7 cellular contexts compared by ENCODE assay signal in genomic region chr1:11653101-11653601, GRCh38. TPM values are rescaled to one million over a fixed set of nuclear protein-coding genes. Genes with fewer than 3 reads are reported as not detected.
DNase-seq lines count a peak whose midpoint lies in the region; ATAC-seq and TF ChIP-seq lines count a peak whose summit lies in the region.
"Had no signal": no experiment of that assay in that cellular context is flagged by ENCODE, and none has a peak within 500 bp of the region (broad histone marks: within the 10 kb centered on the region; RNA-seq: fewer than 3 reads in every experiment).

No MANE protein-coding gene starts in this region.

- H3F3A ChIP-seq in GM23338 (replicated peaks; ENCODE audit: low read depth) (peaks cover 24% of the 10 kb centered on the region), GM23248 (ENCODE audit: insufficient read depth) (no peaks in the 10 kb centered on the region)

- H3K27me3 Mint-ChIP-seq in GM23338 (ENCODE audit: insufficient read depth, low read depth, poor library complexity) (peaks cover 28% of the 10 kb centered on the region), WTC11 (ENCODE audit: low read depth) (peaks cover 22% of the 10 kb centered on the region)

- POLR2A ChIA-PET in WTC11 (lab: Charles Lee): interaction anchor here (0.6 to 2.3 kb wide), 4 partner anchors 11 to 1003 kb away, joined by 3 to 14 read pairs (median 3); partner anchors contain the start of gene FBXO6

- H3K9ac ChIP-seq in mesendoderm (ENCODE audit: low read length): no peak overlapping the region
- no peak overlapping the region for H3K9ac ChIP-seq in GM23248

- H2BK5ac ChIP-seq in mesendoderm (ENCODE audit: low read length): no peak overlapping the region

- no CpG with 5 or more reads among the region's 12 CpGs for WGBS in mesendoderm (ENCODE audit: extremely low coverage, insufficient coverage, low lambda C conversion rate)
- 78 to 79% methylated on average over 8 to 12 of the region's 12 CpGs for WGBS in GM23248 (ENCODE audit: low coverage in 1 of 2, low lambda C conversion rate in 2 of 2, missing lambda C conversion rate in 2 of 2), 2 experiments

- H3K79me1 ChIP-seq in mesendoderm (ENCODE audit: low read length): no peaks in the 10 kb centered on the region

- H3K4me3 Mint-ChIP-seq in GM23338 (peak overlapping the region; percentile 77), WTC11 (peak overlapping the region; percentile 68)

- H3K9me2 ChIP-seq in GM23338 (ENCODE audit: insufficient read depth): no peaks in the 10 kb centered on the region
- no peaks in the 10 kb centered on the region for H3K9me2 ChIP-seq in GM23248 (ENCODE audit: insufficient read depth)

- H3K4me1 ChIP-seq in GM23338 (ENCODE audit: insufficient read depth) (peaks cover 37% of the 10 kb centered on the region), mesendoderm (ENCODE audit: control insufficient read depth, low read depth, low read length) (no peaks in the 10 kb centered on the region), GM23248 (ENCODE audit: insufficient read depth) (no peaks in the 10 kb centered on the region)

- ATAC-seq in GM23338 (peak; percentile 6), WTC11 (peak; percentile 3; the same call in 1 of the 2 replicates)

- H3K36me3 ChIP-seq in GM23338 (ENCODE audit: insufficient read depth) (peaks cover 11% of the 10 kb centered on the region; the same call in 1 of the 2 replicates), mesendoderm (ENCODE audit: control insufficient read depth, insufficient read depth, low read length) (no peaks in the 10 kb centered on the region), GM23248 (ENCODE audit: low read depth) (no peaks in the 10 kb centered on the region)

- no peak overlapping the region for H2BK120ac ChIP-seq in mesendoderm (ENCODE audit: low read depth, low read length)

- CTCF ChIA-PET in WTC11 (lab: Charles Lee): interaction anchor here (0.5 to 4.2 kb wide), 21 partner anchors 8 to 411 kb away, joined by 3 to 41 read pairs (median 4); partner anchors contain the start of genes DISP3 and FBXO6

- peaks cover 44% of the 10 kb centered on the region for H3K4me1 Mint-ChIP-seq in GM23338
- peaks cover 39% of the 10 kb centered on the region for H3K4me1 Mint-ChIP-seq in WTC11

- H3K27me3 ChIP-seq in GM23338 (ENCODE audit: insufficient read depth): no peaks in the 10 kb centered on the region
- H3K27me3 ChIP-seq in mesendoderm (ENCODE audit: insufficient read depth, low read length, poor library complexity): no peaks in the 10 kb centered on the region
- no peaks in the 10 kb centered on the region for H3K27me3 ChIP-seq in GM23248 (replicated peaks; ENCODE audit: insufficient read depth)

- H3K4ac ChIP-seq in mesendoderm (ENCODE audit: low read depth, low read length): no peak overlapping the region

- no peak for TF ChIP-seq CTCF in GM23338 (conservative IDR thresholded peaks at IDR 0.05; ENCODE audit: low read depth in 2 of 2)
- TF ChIP-seq CTCF in WTC11 (IDR thresholded peaks at IDR 0.05): no peak
- no peak for TF ChIP-seq CTCF in GM13977 (IDR thresholded peaks at IDR 0.05; ENCODE audit: extremely low read depth, insufficient read depth, missing control alignments)

- peaks cover 7% of the 10 kb centered on the region; the same call in 1 of the 2 replicates for H4K20me1 ChIP-seq in GM23338 (replicated peaks; ENCODE audit: insufficient read depth)
- no peaks in the 10 kb centered on the region for H4K20me1 ChIP-seq in GM23248 (ENCODE audit: insufficient read depth)

- no peak overlapping the region for H3K18ac ChIP-seq in mesendoderm (ENCODE audit: low read length)

- H3K56ac ChIP-seq in mesendoderm (ENCODE audit: low read length): peak overlapping the region; percentile 75

- H2AFZ ChIP-seq in GM23338 (no peak overlapping the region), GM23248 (no peak overlapping the region)

- no peak overlapping the region for H4K8ac ChIP-seq in mesendoderm (ENCODE audit: low read depth, low read length)

- H3K23ac ChIP-seq in mesendoderm (ENCODE audit: low read length): no peak overlapping the region

- H3K27ac Mint-ChIP-seq in GM23338 (no peak overlapping the region), WTC11 (no peak overlapping the region)

- H3K4me3 ChIP-seq in GM23338 (peak overlapping the region; percentile 77), mesendoderm (ENCODE audit: low read length) (no peak overlapping the region), GM23248 (no peak overlapping the region)

- H3K9me3 Mint-ChIP-seq in GM23338: no peaks in the 10 kb centered on the region; the same call in 2 of the 3 replicates
- no peaks in the 10 kb centered on the region for H3K9me3 Mint-ChIP-seq in WTC11

- H4K5ac ChIP-seq in mesendoderm (ENCODE audit: low read length): no peak overlapping the region

- H3K79me2 ChIP-seq in GM23338 (replicated peaks; ENCODE audit: insufficient read depth) (peaks cover 20% of the 10 kb centered on the region), mesendoderm (ENCODE audit: control insufficient read depth, insufficient read depth, low read length) (no peaks in the 10 kb centered on the region), GM23248 (ENCODE audit: insufficient read depth) (no peaks in the 10 kb centered on the region)

- in situ Hi-C loops in GM23248 (cut with MboI) (no loop called here), GM13977 (cut with MboI; ENCODE audit: low pct_unique_long_range_greater_than_20kb, low sequenced_read_pairs, unreplicated experiment) (no loop called here)

- H3K36me3 Mint-ChIP-seq in GM23338 (ENCODE audit: low read depth): peaks cover 14% of the 10 kb centered on the region; the same call in 2 of the 3 replicates
- peaks cover 23% of the 10 kb centered on the region for H3K36me3 Mint-ChIP-seq in WTC11

- H3K27ac ChIP-seq in GM23338 (ENCODE audit: low read depth) (no peak overlapping the region), mesendoderm (ENCODE audit: low read depth, low read length) (no peak overlapping the region), GM23248 (no peak overlapping the region)

- H3K9me3 ChIP-seq in GM23248 (ENCODE audit: low read depth): no peaks in the 10 kb centered on the region

- DNase-seq in GM23338 (ENCODE audit: low spot score): peak; percentile 69
- DNase-seq in WTC11 (ENCODE audit: low spot score): peak; percentile 55
- DNase-seq in mesendoderm: peak; percentile 74
- DNase-seq in GM23248: no peak
- no peak for DNase-seq in NK-92 (lab: John Stamatoyannopoulos, UW; ENCODE audit: unreplicated experiment)
- no peak for DNase-seq in GM13977 (ENCODE audit: low spot score)
- DNase-seq: erythroblast had no signal

- no peak overlapping the region for H2AK5ac ChIP-seq in mesendoderm (ENCODE audit: low read length)

- H2BK15ac ChIP-seq in mesendoderm (replicated peaks; ENCODE audit: low read depth): no peak overlapping the region

- H3K4me2 ChIP-seq in GM23338 (peak overlapping the region; percentile 93), mesendoderm (ENCODE audit: low read length) (no peak overlapping the region), GM23248 (ENCODE audit: unreplicated experiment) (no peak overlapping the region)

TF ChIP-seq in GM23338, 12 proteins besides CTCF, POLR2A, EP300 and RAD21:
- TF ChIP-seq NANOG (IDR thresholded peaks at IDR 0.05; ENCODE audit: borderline replicate concordance) (no peak), ZNF114 (CRISPR knock-in tag; IDR thresholded peaks at IDR 0.05) (no peak), POLR2AphosphoS5 (IDR thresholded peaks at IDR 0.05; ENCODE audit: low read depth) (no peak)

TF ChIP-seq in WTC11, 78 proteins besides CTCF, POLR2A, EP300 and RAD21 (continues in another document):
- no peak for TF ChIP-seq ZNF317 (CRISPR knock-in tag; IDR thresholded peaks at IDR 0.05; ENCODE audit: borderline replicate concordance, low read depth)
- no peak for TF ChIP-seq NFATC4 (CRISPR knock-in tag; IDR thresholded peaks at IDR 0.05)

RNA-seq across cellular contexts. Expression of gene FBXO2, which starts 1.1 kb away (rescaled TPM):
- total RNA-seq in GM23338 (2014; rRNA removed; shearing (Covaris generic)): 44.4 and 45.4 TPM in 2 replicates
- 84.6 and 86.7 TPM in 2 replicates for polyA plus RNA-seq in GM23338 (2016; fragmentation: Nextera tagmentation; extraction: Ambion mirVana)
- total RNA-seq in WTC11 (2021): 58.2 to 68.2 TPM (median 63.7 TPM) in 3 replicates
- 9.6 TPM for polyA plus RNA-seq in mesendoderm (2013, experiment 1 of 2)
- 10.5 TPM for polyA plus RNA-seq in mesendoderm (2013, experiment 2 of 2)
- total RNA-seq in GM23248 (2014; rRNA removed; shearing (Covaris generic)): 1.1 and 3.7 TPM in 2 replicates
- polyA plus RNA-seq in GM23248 (2016; fragmentation: Nextera tagmentation; extraction: Ambion mirVana): 0.32 and 0.54 TPM in 2 replicates

RNA-seq across cellular contexts. Expression of gene FBXO44, which starts 1.5 kb away (rescaled TPM):
- total RNA-seq in GM23338 (2014; rRNA removed; shearing (Covaris generic)): 28.9 and 30.8 TPM in 2 replicates
- polyA plus RNA-seq in GM23338 (2016; fragmentation: Nextera tagmentation; extraction: Ambion mirVana): 22.0 and 22.3 TPM in 2 replicates
- total RNA-seq in WTC11 (2021): 34.9 to 45.6 TPM (median 40.6 TPM) in 3 replicates
- 8.0 TPM for polyA plus RNA-seq in mesendoderm (2013, experiment 1 of 2)
- 8.6 TPM for polyA plus RNA-seq in mesendoderm (2013, experiment 2 of 2)
- total RNA-seq in GM23248 (2014; rRNA removed; shearing (Covaris generic)): 16.6 and 20.6 TPM in 2 replicates
- 17.8 and 19.4 TPM in 2 replicates for polyA plus RNA-seq in GM23248 (2016; fragmentation: Nextera tagmentation; extraction: Ambion mirVana)

RNA-seq across cellular contexts. Expression of gene FBXO6, which starts 10.8 kb away (rescaled TPM):
- 0.58 and 0.90 TPM in 2 replicates for total RNA-seq in GM23338 (2014; rRNA removed; shearing (Covaris generic))
- polyA plus RNA-seq in GM23338 (2016; fragmentation: Nextera tagmentation; extraction: Ambion mirVana) (0.40 and 0.89 TPM in 2 replicates), GM23248 (2016; fragmentation: Nextera tagmentation; extraction: Ambion mirVana) (11.8 TPM in 2 replicates)
- total RNA-seq in WTC11 (2021): 0.74 to 1.3 TPM (median 1.1 TPM) in 3 replicates
- 0.55 TPM for polyA plus RNA-seq in mesendoderm (2013, experiment 1 of 2)
- 0.50 TPM for polyA plus RNA-seq in mesendoderm (2013, experiment 2 of 2)
- total RNA-seq in GM23248 (2014; rRNA removed; shearing (Covaris generic)): 9.4 and 10.9 TPM in 2 replicates

RNA-seq across cellular contexts. Expression of gene MAD2L2, which starts 27.8 kb away (rescaled TPM):
- total RNA-seq in GM23338 (2014; rRNA removed; shearing (Covaris generic)): 474 and 552 TPM in 2 replicates
- polyA plus RNA-seq in GM23338 (2016; fragmentation: Nextera tagmentation; extraction: Ambion mirVana) (478 and 498 TPM in 2 replicates), GM23248 (2016; fragmentation: Nextera tagmentation; extraction: Ambion mirVana) (67.8 and 70.6 TPM in 2 replicates)
- total RNA-seq in WTC11 (2021): 283 to 312 TPM (median 305 TPM) in 3 replicates
- polyA plus RNA-seq in mesendoderm (2013, experiment 1 of 2): 128 TPM
- polyA plus RNA-seq in mesendoderm (2013, experiment 2 of 2): 136 TPM
- total RNA-seq in GM23248 (2014; rRNA removed; shearing (Covaris generic)): 54.5 and 61.2 TPM in 2 replicates

RNA-seq across cellular contexts. Expression of gene DRAXIN, which starts 38.4 kb away (rescaled TPM):
- 22.6 and 23.0 TPM in 2 replicates for total RNA-seq in GM23338 (2014; rRNA removed; shearing (Covaris generic))
- polyA plus RNA-seq in GM23338 (2016; fragmentation: Nextera tagmentation; extraction: Ambion mirVana) (7.4 and 7.6 TPM in 2 replicates), GM23248 (2016; fragmentation: Nextera tagmentation; extraction: Ambion mirVana) (0.04 and 0.06 TPM in 2 replicates)
- 12.0 to 13.4 TPM (median 13.3 TPM) in 3 replicates for total RNA-seq in WTC11 (2021)
- 5.6 TPM for polyA plus RNA-seq in mesendoderm (2013, experiment 1 of 2)
- polyA plus RNA-seq in mesendoderm (2013, experiment 2 of 2): 5.8 TPM
- total RNA-seq in GM23248 (2014; rRNA removed; shearing (Covaris generic)): 0.11 TPM in 1 of 2 replicates, not detected in the other

Comparison
In these comparisons a context has a peak if more than half of its experiments do, and no peak if none do; other contexts are left out.
1. DNase-seq: peak in GM23338 (single experiment), WTC11 (single experiment) and mesendoderm (single experiment); none in GM23248 (single experiment), NK-92 (single experiment) and GM13977 (single experiment).